In genomic region chr2:161160226-161161073, GRCh38 we compare ENCODE assay signal across 8 cellular contexts. TPM values are rescaled to one million over a fixed set of nuclear protein-coding genes. Genes with fewer than 3 reads are reported as not detected.
DNase-seq lines count a peak whose midpoint lies in the region; ATAC-seq, FAIRE-seq and TF ChIP-seq lines count a peak whose summit lies in the region.

Gene TANK (plus strand): TSS chr2:161160428. CDS start chr2:161179663, 19,235 bp downstream.

- H3K9me3 ChIP-seq in BE2C: no peaks in the 10 kb centered on the region

- DNase-seq in BE2C (peak; percentile 84), GM19239 (ENCODE audit: insufficient read length, low spot score) (peak; percentile 39), NCI-H526 treated with DMSO at 0.1 percent for 48 hours (lab: John Stamatoyannopoulos, UW) (peak; percentile 87), coronary artery (ENCODE audit: low spot score) (peak; percentile 96), left kidney (ENCODE audit: low read depth, low spot score) (peak; percentile 96)
- peak; percentile 96 for DNase-seq in activated CD4-positive, alpha-beta T cell treated with anti-CD3 and anti-CD28 coated beads, Interleukin-2, amount 10 ng/mL, durations not matched to agents 24 days and 14 days
- peak; percentile 87 to 89 for DNase-seq in stimulated activated CD4-positive, alpha-beta T cell treated with anti-CD3 and anti-CD28 coated beads, Interleukin-2, amount 100 ng/mL, for 24 hours

- intact Hi-C loops in activated CD4-positive, alpha-beta T cell treated with anti-CD3 and anti-CD28 coated beads, Interleukin-2, amount 10 ng/mL, durations not matched to agents 24 days and 14 days (cut with micrococcal nuclease): loop anchor here (1.0 to 10.0 kb wide), 8 partner anchors 24 to 936 kb away; partner anchors contain the start of gene RBMS1

- FAIRE-seq in GM19239 (lab: Jason Lieb, UNC): peak; percentile 97

- peak within 1 kb of the TSS; percentile 97 for H3K4me3 Mint-ChIP-seq in activated CD4-positive, alpha-beta T cell treated with anti-CD3 and anti-CD28 coated beads, Interleukin-2, amount 10 ng/mL, durations not matched to agents 24 days and 14 days

- H3K36me3 ChIP-seq in BE2C: no peaks in the 10 kb centered on the region

- peaks cover 53% of the 10 kb centered on the region for H3K36me3 Mint-ChIP-seq in activated CD4-positive, alpha-beta T cell treated with anti-CD3 and anti-CD28 coated beads, Interleukin-2, amount 10 ng/mL, durations not matched to agents 24 days and 14 days (ENCODE audit: low read depth)

- H3K27ac ChIP-seq in coronary artery: peak within 1 kb of the TSS; percentile 78 to 99

- H3K27ac Mint-ChIP-seq in activated CD4-positive, alpha-beta T cell treated with anti-CD3 and anti-CD28 coated beads, Interleukin-2, amount 10 ng/mL, durations not matched to agents 24 days and 14 days: peak within 1 kb of the TSS; percentile 98

- H3K9me3 Mint-ChIP-seq in activated CD4-positive, alpha-beta T cell treated with anti-CD3 and anti-CD28 coated beads, Interleukin-2, amount 10 ng/mL, durations not matched to agents 24 days and 14 days: peaks cover 8% of the 10 kb centered on the region

- H3K4me3 ChIP-seq in BE2C (ENCODE audit: low read depth, low read length) (peak within 1 kb of the TSS; percentile 90), coronary artery (peak within 1 kb of the TSS; percentile 96)

- TF ChIP-seq CTCF in BE2C (IDR thresholded peaks at IDR 0.05; ENCODE audit: low read depth, low read length) (no peak), coronary artery (IDR thresholded peaks at IDR 0.05) (no peak)

- H3K4me1 ChIP-seq in BE2C: no peaks in the 10 kb centered on the region

- no peaks in the 10 kb centered on the region for H3K27me3 ChIP-seq in BE2C

- ATAC-seq in HG03457 (IDR thresholded peaks at IDR 0.05; ENCODE audit: unreplicated experiment): peak; percentile 86

- no peaks in the 10 kb centered on the region for H3K27me3 Mint-ChIP-seq in activated CD4-positive, alpha-beta T cell treated with anti-CD3 and anti-CD28 coated beads, Interleukin-2, amount 10 ng/mL, durations not matched to agents 24 days and 14 days

- peaks cover 55% of the 10 kb centered on the region for H3K4me1 Mint-ChIP-seq in activated CD4-positive, alpha-beta T cell treated with anti-CD3 and anti-CD28 coated beads, Interleukin-2, amount 10 ng/mL, durations not matched to agents 24 days and 14 days

RNA-seq across cellular contexts. Expression of gene TANK, which starts in this region (rescaled TPM):
- polyA plus RNA-seq in BE2C (2012; ENCODE audit: insufficient read depth, insufficient read length, low read depth): 16.7 TPM
- total RNA-seq in activated CD4-positive, alpha-beta T cell treated with anti-CD3 and anti-CD28 coated beads, Interleukin-2, amount 10 ng/mL, durations not matched to agents 24 days and 14 days: 91.2 and 97.2 TPM in 2 replicates

Comparison
In these comparisons a context has a peak if more than half of its experiments do, and no peak if none do; other contexts are left out.
1. Peak in every context shown above with its lines: DNase-seq, ATAC-seq, H3K4me3 ChIP-seq and H3K27ac ChIP-seq.
2. DNase-seq: peak in every context shown above with its lines; median percentile 96 in activated CD4-positive, alpha-beta T cell treated with anti-CD3 and anti-CD28 coated beads, Interleukin-2, amount 10 ng/mL, durations not matched to agents 24 days and 14 days; 96 in coronary artery; 96 in left kidney; 88 in stimulated activated CD4-positive, alpha-beta T cell treated with anti-CD3 and anti-CD28 coated beads, Interleukin-2, amount 100 ng/mL, for 24 hours; 87 in NCI-H526 treated with DMSO at 0.1 percent for 48 hours; 84 in BE2C; 39 in GM19239.